37 cellular contexts compared by ENCODE assay signal in genomic region chr15:25548600-25548999, GRCh38.
"Had no signal": no experiment of that assay in that cellular context is flagged by ENCODE, and none has a peak within 500 bp of the region (broad histone marks: within the 10 kb centered on the region; RNA-seq: fewer than 3 reads in every experiment).

No MANE protein-coding gene starts in this region.

- H3K9me3 Mint-ChIP-seq: activated CD4-positive, alpha-beta memory T cell treated with anti-CD3 and anti-CD28 coated beads for 36 hours; activated CD4-positive, alpha-beta T cell treated with anti-CD3 and anti-CD28 coated beads, Interleukin-2, amount 10 ng/mL, durations not matched to agents 24 days and 14 days; activated naive CD4-positive, alpha-beta T cell treated with anti-CD3 and anti-CD28 coated beads for 36 hours; activated naive CD4-positive, alpha-beta T cell treated with anti-CD3 and anti-CD28 coated beads, Interleukin-2, amount 50 U/mL, for 72 hours; activated naive CD8-positive, alpha-beta T cell treated with anti-CD3 and anti-CD28 coated beads for 36 hours; activated T-cell treated with anti-CD3 and anti-CD28 coated beads, Interleukin-2, amount 50 U/mL, for 4 hours; activated T-helper 17 cell treated with anti-CD3 and anti-CD28 coated beads, Interleukin-2, amount 50 U/mL, for 72 hours; T-helper 1 cell treated with Interleukin-12 subunit alpha and Interleukin-12 subunit beta and Interleukin-4 antibody, amounts not matched to agents 30 μg/mL and 1 μg/mL, for 36 hours; T-helper 2 cell treated with Interferon-gamma antibody and Interleukin-4, amounts not matched to agents 5 μg/mL and 100 μg/mL, for 36 hours had no signal

- H3K27me3 Mint-ChIP-seq: activated B cell treated with CpG ODN at 0.5 μM for 24 hours; activated CD4-positive, alpha-beta memory T cell treated with anti-CD3 and anti-CD28 coated beads for 36 hours; activated CD4-positive, alpha-beta T cell treated with anti-CD3 and anti-CD28 coated beads, Interleukin-2, amount 10 ng/mL, durations not matched to agents 24 days and 14 days; activated CD8-positive, alpha-beta T cell treated with anti-CD3 and anti-CD28 coated beads for 36 hours; activated T-helper 17 cell treated with anti-CD3 and anti-CD28 coated beads, Interleukin-2, amount 50 U/mL, for 72 hours; central memory CD8-positive, alpha-beta T cell had no signal

- DNase-seq: activated B cell treated with CpG ODN at 0.5 μM for 24 hours; activated CD4-positive, alpha-beta memory T cell treated with anti-CD3 and anti-CD28 coated beads for 36 hours; activated CD4-positive, alpha-beta T cell treated with anti-CD3 and anti-CD28 coated beads for 4 hours; activated CD4-positive, alpha-beta T cell treated with anti-CD3 and anti-CD28 coated beads, Interleukin-2, amount 10 ng/mL, durations not matched to agents 24 days and 14 days; activated CD4-positive, alpha-beta T cell treated with anti-CD3 and anti-CD28 coated beads, Interleukin-2, amount 50 U/mL, for 1 hour; activated CD4-positive, alpha-beta T cell treated with anti-CD3 and anti-CD28 coated beads, Interleukin-2, amount 50 U/mL, for 4 hours; activated CD4-positive, CD25-positive, alpha-beta regulatory T cell treated with anti-CD3 and anti-CD28 coated beads, Interleukin-2, amount 50 U/mL, for 72 hours; activated CD8-positive, alpha-beta memory T cell treated with anti-CD3 and anti-CD28 coated beads, Interleukin-2, amount 50 U/mL, for 4 hours; activated CD8-positive, alpha-beta T cell treated with anti-CD3 and anti-CD28 coated beads for 36 hours; activated effector memory CD4-positive, alpha-beta T cell treated with anti-CD3 and anti-CD28 coated beads, Interleukin-2, amount 50 U/mL, for 16 hours; activated gamma-delta T cell treated with Interleukin-2 at 50 U/mL for 16 hours; activated naive CD4-positive, alpha-beta T cell; activated naive CD4-positive, alpha-beta T cell treated with anti-CD3 and anti-CD28 coated beads for 36 hours; activated naive CD4-positive, alpha-beta T cell treated with anti-CD3 and anti-CD28 coated beads, Interleukin-2, amount 50 U/mL, for 16 hours; activated naive CD8-positive, alpha-beta T cell treated with anti-CD3 and anti-CD28 coated beads for 36 hours; activated T-cell treated with anti-CD3 and anti-CD28 coated beads for 4 hours; activated T-cell treated with anti-CD3 and anti-CD28 coated beads, Interleukin-2, amount 50 U/mL, for 1 hour; activated T-cell treated with anti-CD3 and anti-CD28 coated beads, Interleukin-2, amount 50 U/mL, for 4 hours; activated T-cell treated with anti-CD3 and anti-CD28 coated beads, Interleukin-2, amount 50 U/mL, for 72 hours; adrenal gland; amniotic stem cell; aorta; body of pancreas; brain microvascular endothelial cell; caudate nucleus; cerebellar nuclear complex; T-helper 1 cell; T-helper 2 cell; T-helper 9 cell had no signal

- H3K36me3 Mint-ChIP-seq: activated CD4-positive, alpha-beta memory T cell treated with anti-CD3 and anti-CD28 coated beads for 36 hours; activated naive CD4-positive, alpha-beta T cell treated with anti-CD3 and anti-CD28 coated beads, Interleukin-2, amount 50 U/mL, for 72 hours; activated naive CD8-positive, alpha-beta T cell treated with anti-CD3 and anti-CD28 coated beads for 36 hours had no signal

- ATAC-seq: activated CD8-positive, alpha-beta T cell treated with anti-CD3 and anti-CD28 coated beads for 36 hours; activated naive CD4-positive, alpha-beta T cell treated with anti-CD3 and anti-CD28 coated beads, Interleukin-2, amount 50 U/mL, for 72 hours; activated T-cell treated with anti-CD3 and anti-CD28 coated beads, Interleukin-2, amount 50 U/mL, for 4 hours; activated T-cell treated with anti-CD3 and anti-CD28 coated beads, Interleukin-2, amount 50 U/mL, for 72 hours; activated T-helper 17 cell treated with anti-CD3 and anti-CD28 coated beads, Interleukin-2, amount 50 U/mL, for 72 hours; body of pancreas had no signal

- H3K4me1 Mint-ChIP-seq: activated B cell treated with CpG ODN at 0.5 μM for 24 hours; activated CD4-positive, alpha-beta T cell treated with anti-CD3 and anti-CD28 coated beads, Interleukin-2, amount 10 ng/mL, durations not matched to agents 24 days and 14 days; activated naive CD8-positive, alpha-beta T cell treated with anti-CD3 and anti-CD28 coated beads for 36 hours; central memory CD8-positive, alpha-beta T cell had no signal

- H3K27ac ChIP-seq: adrenal gland, body of pancreas, brain microvascular endothelial cell, breast epithelium, VCaP had no signal

- H3K27ac Mint-ChIP-seq: activated B cell treated with CpG ODN at 0.5 μM for 24 hours; activated CD4-positive, alpha-beta memory T cell treated with anti-CD3 and anti-CD28 coated beads for 36 hours; activated CD4-positive, alpha-beta T cell treated with anti-CD3 and anti-CD28 coated beads, Interleukin-2, amount 10 ng/mL, durations not matched to agents 24 days and 14 days; activated CD8-positive, alpha-beta T cell treated with anti-CD3 and anti-CD28 coated beads for 36 hours; activated naive CD4-positive, alpha-beta T cell treated with anti-CD3 and anti-CD28 coated beads for 36 hours; activated naive CD4-positive, alpha-beta T cell treated with anti-CD3 and anti-CD28 coated beads, Interleukin-2, amount 50 U/mL, for 72 hours; activated naive CD8-positive, alpha-beta T cell treated with anti-CD3 and anti-CD28 coated beads for 36 hours; activated T-cell treated with anti-CD3 and anti-CD28 coated beads, Interleukin-2, amount 50 U/mL, for 72 hours; activated T-helper 1 cell treated with anti-CD3 and anti-CD28 coated beads, Interleukin-12 subunit alpha, Interleukin-12 subunit beta, Interleukin-2, Interleukin-4 antibody, amounts not matched to agents 30 ng/mL and 10 ng/mL and 1 ng/mL, durations not matched to agents 14 hours and 24 hours and 36 hours; activated T-helper 17 cell treated with anti-CD3 and anti-CD28 coated beads, Interleukin-2, amount 50 U/mL, for 72 hours; T-helper 1 cell treated with Interleukin-12 subunit alpha and Interleukin-12 subunit beta and Interleukin-4 antibody, amounts not matched to agents 30 μg/mL and 1 μg/mL, for 36 hours; T-helper 2 cell treated with Interferon-gamma antibody and Interleukin-4, amounts not matched to agents 5 μg/mL and 100 μg/mL, for 36 hours had no signal

- H3K36me3 ChIP-seq: adrenal gland, brain microvascular endothelial cell, breast epithelium had no signal

- H3K4me3 ChIP-seq: adrenal gland, body of pancreas, breast epithelium had no signal

- H3K4me1 ChIP-seq: body of pancreas, breast epithelium had no signal

- H3K4me3 Mint-ChIP-seq: activated B cell treated with CpG ODN at 0.5 μM for 24 hours; activated CD4-positive, alpha-beta memory T cell treated with anti-CD3 and anti-CD28 coated beads for 36 hours; activated CD4-positive, alpha-beta T cell treated with anti-CD3 and anti-CD28 coated beads, Interleukin-2, amount 10 ng/mL, durations not matched to agents 24 days and 14 days; activated CD8-positive, alpha-beta T cell treated with anti-CD3 and anti-CD28 coated beads for 36 hours; activated naive CD4-positive, alpha-beta T cell treated with anti-CD3 and anti-CD28 coated beads for 36 hours; activated naive CD8-positive, alpha-beta T cell treated with anti-CD3 and anti-CD28 coated beads for 36 hours; activated T-cell treated with anti-CD3 and anti-CD28 coated beads, Interleukin-2, amount 50 U/mL, for 4 hours; activated T-cell treated with anti-CD3 and anti-CD28 coated beads, Interleukin-2, amount 50 U/mL, for 72 hours; activated T-helper 1 cell treated with anti-CD3 and anti-CD28 coated beads, Interleukin-12 subunit alpha, Interleukin-12 subunit beta, Interleukin-2, Interleukin-4 antibody, amounts not matched to agents 30 ng/mL and 10 ng/mL and 1 ng/mL, durations not matched to agents 14 hours and 24 hours and 36 hours; activated T-helper 17 cell treated with anti-CD3 and anti-CD28 coated beads, Interleukin-2, amount 50 U/mL, for 72 hours; central memory CD8-positive, alpha-beta T cell; T-helper 1 cell treated with Interleukin-12 subunit alpha and Interleukin-12 subunit beta and Interleukin-4 antibody, amounts not matched to agents 30 μg/mL and 1 μg/mL, for 36 hours; T-helper 2 cell treated with Interferon-gamma antibody and Interleukin-4, amounts not matched to agents 5 μg/mL and 100 μg/mL, for 36 hours had no signal

- H3K27me3 ChIP-seq: adrenal gland, body of pancreas, brain microvascular endothelial cell, breast epithelium had no signal

- H3K9me3 ChIP-seq: adrenal gland, body of pancreas, breast epithelium had no signal
